22 cellular contexts compared by ENCODE assay signal in genomic region chr6:159302196-159302595, GRCh38.
"Had no signal": no experiment of that assay in that cellular context is flagged by ENCODE, and none has a peak within 500 bp of the region (broad histone marks: within the 10 kb centered on the region; RNA-seq: fewer than 3 reads in every experiment).

No MANE protein-coding gene starts in this region.

- DNase-seq: colonic mucosa; cortex of kidney; effector CD8-positive, alpha-beta T cell; effector memory CD8-positive, alpha-beta T cell; endodermal cell; foreskin fibroblast; foreskin melanocyte; gastrocnemius medialis; glutamatergic neuron; head of caudate nucleus; heart right ventricle; hippocampal formation; left cardiac atrium; left lung; left ventricle myocardium superior; lower lobe of right lung; mesenchymal stem cell; mucosa of descending colon; naive B cell had no signal

- H3K4me3 Mint-ChIP-seq: dendritic cell treated with granulocyte-macrophage colony-stimulating factor and Interleukin-4, amounts not matched to agents 40 ng/mL and 50 ng/mL, for 4 days; effector memory CD8-positive, alpha-beta T cell; endodermal cell; mesothelial cell of epicardium; naive B cell had no signal

- H3K4me3 ChIP-seq: colonic mucosa, esophagus muscularis mucosa, gastrocnemius medialis, heart right ventricle, left lung, lower lobe of right lung, mucosa of descending colon had no signal

- H3K9me3 ChIP-seq: colonic mucosa, esophagus muscularis mucosa, gastrocnemius medialis, left lung, lower lobe of right lung, mucosa of descending colon had no signal

- H3K27me3 ChIP-seq: colonic mucosa, esophagus muscularis mucosa, gastrocnemius medialis, left lung had no signal

- H3K36me3 Mint-ChIP-seq: mesothelial cell of epicardium had no signal

- H3K4me1 ChIP-seq: colonic mucosa, gastrocnemius medialis, heart right ventricle, left lung, lower lobe of right lung had no signal

- H3K4me1 Mint-ChIP-seq: endodermal cell, mesothelial cell of epicardium, naive B cell had no signal

- H3K36me3 ChIP-seq: colonic mucosa, esophagus muscularis mucosa, gastrocnemius medialis, heart right ventricle, left lung, lower lobe of right lung had no signal

- H3K27ac ChIP-seq: colonic mucosa, esophagus muscularis mucosa, gastrocnemius medialis, heart right ventricle, left lung, lower lobe of right lung had no signal

- H3K9me3 Mint-ChIP-seq: dendritic cell treated with granulocyte-macrophage colony-stimulating factor and Interleukin-4, amounts not matched to agents 40 ng/mL and 50 ng/mL, for 4 days; effector memory CD8-positive, alpha-beta T cell had no signal

- H3K27ac Mint-ChIP-seq: dendritic cell treated with granulocyte-macrophage colony-stimulating factor and Interleukin-4, amounts not matched to agents 40 ng/mL and 50 ng/mL, for 4 days; effector memory CD8-positive, alpha-beta T cell; endodermal cell; mesothelial cell of epicardium; naive B cell had no signal

- ATAC-seq: effector memory CD8-positive, alpha-beta T cell; gastrocnemius medialis; heart right ventricle; left cardiac atrium; left lung; left ventricle myocardium superior; lower lobe of right lung; mucosa of descending colon had no signal
